22 cellular contexts compared by ENCODE assay signal in genomic region chr10:95331596-95332130, GRCh38.
"Had no signal": no experiment of that assay in that cellular context is flagged by ENCODE, and none has a peak within 500 bp of the region (broad histone marks: within the 10 kb centered on the region; RNA-seq: fewer than 3 reads in every experiment).

No MANE protein-coding gene starts in this region.

- DNase-seq: activated CD4-positive, alpha-beta memory T cell treated with anti-CD3 and anti-CD28 coated beads, Interleukin-2, amount 10 ng/mL, durations not matched to agents 7 days and 5 days; activated CD4-positive, alpha-beta T cell treated with anti-CD3 and anti-CD28 coated beads for 48 hours; activated effector memory CD4-positive, alpha-beta T cell treated with Interleukin-2 at 50 U/mL for 16 hours; activated naive CD4-positive, alpha-beta T cell treated with anti-CD3 and anti-CD28 coated beads for 36 hours; activated T-cell treated with anti-CD3 and anti-CD28 coated beads, Interleukin-2, amount 50 U/mL, for 72 hours; amygdala; cerebellar nuclear complex; foreskin keratinocyte; immature natural killer cell; ovary; right cardiac atrium; stimulated activated CD4-positive, alpha-beta T cell treated with anti-CD3 and anti-CD28 coated beads, Interleukin-1b, Interleukin-23, amount 100 ng/mL, for 48 hours; SW 1271 had no signal

- H3K27me3 Mint-ChIP-seq: activated CD4-positive, alpha-beta memory T cell treated with anti-CD3 and anti-CD28 coated beads, Interleukin-2, amount 10 ng/mL, durations not matched to agents 7 days and 5 days; stimulated activated naive CD8-positive, alpha-beta T cell treated with anti-CD3 and anti-CD28 coated beads, Interleukin-15, Interleukin-2, amounts not matched to agents 100 ng/mL and 50 ng/mL, for 24 hours had no signal

- H3K4me1 Mint-ChIP-seq: immature natural killer cell had no signal

- H3K4me3 ChIP-seq: coronary artery, hepatocyte, ovary, prostate gland, skin epidermis, suprapubic skin had no signal

- H3K4me1 ChIP-seq: prostate gland had no signal

- H3K36me3 ChIP-seq: neutrophil, ovary, prostate gland had no signal

- H3K36me3 Mint-ChIP-seq: natural killer cell treated with Interleukin-12 subunit alpha and Interleukin-12 subunit beta and Interleukin-15 and Interleukin-18, amount 100 ng/mL, for 72 hours had no signal

- H3K27ac ChIP-seq: epithelial cell of prostate, foreskin keratinocyte, hepatocyte, neutrophil, ovary, prostate gland, skin epidermis, suprapubic skin had no signal

- H3K27ac Mint-ChIP-seq: activated CD4-positive, alpha-beta memory T cell treated with anti-CD3 and anti-CD28 coated beads, Interleukin-2, amount 10 ng/mL, durations not matched to agents 7 days and 5 days; activated naive CD4-positive, alpha-beta T cell treated with anti-CD3 and anti-CD28 coated beads for 36 hours; activated T-cell treated with anti-CD3 and anti-CD28 coated beads, Interleukin-2, amount 50 U/mL, for 72 hours; immature natural killer cell; natural killer cell treated with Interleukin-12 subunit alpha and Interleukin-12 subunit beta and Interleukin-15 and Interleukin-18, amount 100 ng/mL, for 72 hours; stimulated activated naive CD8-positive, alpha-beta T cell treated with anti-CD3 and anti-CD28 coated beads, Interleukin-15, Interleukin-2, amounts not matched to agents 100 ng/mL and 50 ng/mL, for 24 hours had no signal

- H3K4me3 Mint-ChIP-seq: activated CD4-positive, alpha-beta memory T cell treated with anti-CD3 and anti-CD28 coated beads, Interleukin-2, amount 10 ng/mL, durations not matched to agents 7 days and 5 days; activated naive CD4-positive, alpha-beta T cell treated with anti-CD3 and anti-CD28 coated beads for 36 hours; activated T-cell treated with anti-CD3 and anti-CD28 coated beads, Interleukin-2, amount 50 U/mL, for 72 hours; immature natural killer cell; natural killer cell treated with Interleukin-12 subunit alpha and Interleukin-12 subunit beta and Interleukin-15 and Interleukin-18, amount 100 ng/mL, for 72 hours; stimulated activated naive CD8-positive, alpha-beta T cell treated with anti-CD3 and anti-CD28 coated beads, Interleukin-15, Interleukin-2, amounts not matched to agents 100 ng/mL and 50 ng/mL, for 24 hours had no signal

- H3K27me3 ChIP-seq: foreskin keratinocyte, hepatocyte, neutrophil, ovary, suprapubic skin had no signal

- ATAC-seq: activated T-cell treated with anti-CD3 and anti-CD28 coated beads, Interleukin-2, amount 50 U/mL, for 72 hours; foreskin keratinocyte; natural killer cell treated with Interleukin-12 subunit alpha and Interleukin-12 subunit beta and Interleukin-15 and Interleukin-18, amount 100 ng/mL, for 72 hours; right cardiac atrium had no signal

- H3K9me3 ChIP-seq: neutrophil, ovary, prostate gland, suprapubic skin had no signal
